ENCODE assay signal across 7 cellular contexts in genomic region chr12:80901661-80902060, GRCh38. TPM values are rescaled to one million over a fixed set of nuclear protein-coding genes. Genes with fewer than 3 reads are reported as not detected.
"Had no signal": no experiment of that assay in that cellular context is flagged by ENCODE, and none has a peak within 500 bp of the region (broad histone marks: within the 10 kb centered on the region; RNA-seq: fewer than 3 reads in every experiment).

No MANE protein-coding gene starts in this region.

- H3K36me3 Mint-ChIP-seq: IgD-negative memory B cell had no signal

- H3K27ac Mint-ChIP-seq: IgD-negative memory B cell had no signal

- H3K27ac ChIP-seq: HL-60 had no signal

- DNase-seq: IMR-90, KBM-7 had no signal

- H3K27me3 Mint-ChIP-seq: IgD-negative memory B cell had no signal

- ATAC-seq: HepG2, K562 had no signal

- H3K4me3 Mint-ChIP-seq: IgD-negative memory B cell had no signal

- H3K4me3 ChIP-seq: K562 had no signal

- H3K4me1 Mint-ChIP-seq: IgD-negative memory B cell had no signal

RNA-seq across cellular contexts. Expression of gene LIN7A, which starts 36.1 kb away (rescaled TPM):
- total RNA-seq: HT-29, K562 had no signal
- polyA plus RNA-seq: IgD-negative memory B cell, K562 had no signal
